In the genomic region with DNA sequence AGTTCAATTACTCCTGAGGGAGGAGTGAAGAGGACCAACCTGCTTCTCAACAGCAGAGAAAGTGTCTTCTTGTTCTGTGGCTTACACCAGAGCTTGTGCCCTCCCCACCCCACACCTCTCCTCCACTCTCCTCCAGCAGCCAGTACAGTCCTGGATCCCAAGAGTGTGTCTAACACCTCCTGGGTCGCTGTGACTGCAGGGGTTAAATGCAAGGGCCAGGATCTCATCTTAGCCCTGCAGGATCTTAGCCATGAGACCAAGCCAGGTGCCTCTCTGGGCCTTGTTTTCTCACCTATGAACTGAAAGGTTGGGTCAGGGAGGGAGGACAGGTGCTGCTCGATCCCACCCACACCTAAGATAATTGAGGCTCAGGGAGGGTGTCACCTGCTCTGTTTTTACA, we compare ENCODE assay signal across 15 cellular contexts. TPM values are rescaled to one million over a fixed set of nuclear protein-coding genes. Genes with fewer than 3 reads are reported as not detected.
DNase-seq lines count a peak whose midpoint lies in the region; ATAC-seq, FAIRE-seq and TF ChIP-seq lines count a peak whose summit lies in the region.
"Had no signal": no experiment of that assay in that cellular context is flagged by ENCODE, and none has a peak within 500 bp of the region (broad histone marks: within the 10 kb centered on the region; RNA-seq: fewer than 3 reads in every experiment).

No MANE protein-coding gene starts in this region.

- no peaks in the 10 kb centered on the region for H3K36me3 Mint-ChIP-seq in osteocyte (ENCODE audit: unreplicated experiment)
- H3K36me3 Mint-ChIP-seq: CD8-positive, alpha-beta memory T cell had no signal

- H2BK20ac ChIP-seq in H1 (ENCODE audit: low read length) = peak overlapping the region; percentile 96

- no peak overlapping the region for H2BK15ac ChIP-seq in H1 (ENCODE audit: low read length)

- no peak overlapping the region for H3K4me3 Mint-ChIP-seq in osteocyte (ENCODE audit: unreplicated experiment)
- H3K4me3 Mint-ChIP-seq: CD8-positive, alpha-beta memory T cell had no signal

- no peaks in the 10 kb centered on the region for H3K23me2 ChIP-seq in H1 (ENCODE audit: low read depth, low read length)

- H3K79me1 ChIP-seq in H1 (ENCODE audit: low read depth, low read length) = no peaks in the 10 kb centered on the region

- H3K9me3 Mint-ChIP-seq in osteocyte (ENCODE audit: unreplicated experiment) = peaks cover 8% of the 10 kb centered on the region

- TF ChIP-seq CTCF in H1 (IDR thresholded peaks at IDR 0.05; ENCODE audit: control extremely low read depth in 1 of 3, insufficient read depth in 1 of 3, low read depth in 1 of 3, low read length in 3 of 3) = no peak
- no peak for TF ChIP-seq CTCF in osteocyte (IDR thresholded peaks at IDR 0.05)

- no peaks in the 10 kb centered on the region for H3K36me3 ChIP-seq in HUES64 (ENCODE audit: insufficient read depth, low read length)
- H3K36me3 ChIP-seq in H1 (ENCODE audit: control insufficient read depth in 2 of 4, insufficient read depth in 4 of 4, low read length in 3 of 4) = no peaks in the 10 kb centered on the region
- H3K36me3 ChIP-seq: BLaER1, HAP-1 had no signal

- 55% methylated on average over 2 of the region's 2 CpGs for WGBS in HUES64
- 30% methylated on average over 2 of the region's 2 CpGs; no CpG with 5 or more reads in 1 of the 2 experiments for WGBS in H1 (ENCODE audit: extremely low coverage in 1 of 2, insufficient coverage in 1 of 2, insufficient read length in 1 of 2, insufficient replicate concordance in 2 of 2, low coverage in 1 of 2, low lambda C conversion rate in 2 of 2, missing lambda C conversion rate in 1 of 2), 2 experiments

- DNase-seq in NCI-H146 (lab: John Stamatoyannopoulos, UW) (peak; percentile 19), NCI-H146 treated with DMSO at 0.1 percent for 48 hours (lab: John Stamatoyannopoulos, UW; ENCODE audit: unreplicated experiment) (no peak), H1 (ENCODE audit: low read depth in 1 of 2, low spot score in 2 of 2) (no peak), osteocyte (ENCODE audit: extremely low spot score, unreplicated experiment) (peak; percentile 59), 8988T (no peak), NOMO-1 (lab: John Stamatoyannopoulos, UW; ENCODE audit: unreplicated experiment in 2 of 2) (no peak)
- DNase-seq: AML-193; CD8-positive, alpha-beta memory T cell; DMS 273 treated with DMSO at 0.1 percent for 48 hours; GM23248 had no signal

- TF ChIP-seq EP300 in H1 (IDR thresholded peaks at IDR 0.05; ENCODE audit: borderline replicate concordance in 1 of 2, low read depth in 2 of 2, low read length in 2 of 2) = no peak

- no peak overlapping the region for H3K14ac ChIP-seq in H1 (ENCODE audit: insufficient read length)

- H3K27me3 Mint-ChIP-seq in osteocyte (ENCODE audit: unreplicated experiment) = peaks cover 23% of the 10 kb centered on the region

- H3K9ac ChIP-seq in HUES64 (ENCODE audit: low read depth, low read length) = no peak overlapping the region
- no peak overlapping the region for H3K9ac ChIP-seq in H1 (replicated peaks in 1 of 4; ENCODE audit: extremely low read depth in 1 of 4, low read depth in 3 of 4, low read length in 3 of 4)
- H3K9ac ChIP-seq: BLaER1, GM23248 had no signal

- no peak for TF ChIP-seq RAD21 in H1 (IDR thresholded peaks at IDR 0.05 in 1 of 2, conservative IDR thresholded peaks at IDR 0.05 in 1 of 2; ENCODE audit: low read depth in 2 of 2, low read length in 2 of 2)

- no peak overlapping the region for H3K4ac ChIP-seq in H1 (replicated peaks; ENCODE audit: insufficient read length, low read depth, low read length)

- peak overlapping the region; percentile 82 for H4K91ac ChIP-seq in H1 (replicated peaks; ENCODE audit: insufficient read length, low read length)

- H4K5ac ChIP-seq in H1 (ENCODE audit: insufficient read length, low read depth, low read length) = peak overlapping the region; percentile 19

- peak overlapping the region; percentile 97 for H2BK12ac ChIP-seq in H1 (ENCODE audit: low read depth, low read length)

- no peak overlapping the region for H3K27ac Mint-ChIP-seq in osteocyte (ENCODE audit: unreplicated experiment)
- H3K27ac Mint-ChIP-seq: CD8-positive, alpha-beta memory T cell had no signal

- H3K27me3 ChIP-seq in HUES64 (ENCODE audit: insufficient read depth, low read length) = no peaks in the 10 kb centered on the region
- H3K27me3 ChIP-seq in H1 (replicated peaks in 1 of 4; ENCODE audit: control insufficient read depth in 3 of 4, extremely low read depth in 1 of 4, insufficient read depth in 3 of 4, low read length in 3 of 4) = no peaks in the 10 kb centered on the region
- H3K27me3 ChIP-seq: BLaER1 had no signal

- peak overlapping the region; percentile 84; the same call in 1 of the 2 replicates for H2BK5ac ChIP-seq in H1 (ENCODE audit: low read depth, low read length)

- FAIRE-seq in H1 (lab: Jason Lieb, UNC) = no peak

- no peak overlapping the region for H3K56ac ChIP-seq in H1 (replicated peaks; ENCODE audit: insufficient read length, low read depth, low read length)

- H3K4me3 ChIP-seq in HUES64 (ENCODE audit: low read length) (no peak overlapping the region), H1 (ENCODE audit: extremely low read depth in 1 of 4, insufficient read depth in 2 of 4, low read depth in 3 of 4, low read length in 4 of 4) (no peak overlapping the region)
- H3K4me3 ChIP-seq: BLaER1, GM23248, HAP-1 had no signal

- H2AK5ac ChIP-seq in H1 (ENCODE audit: low read depth, low read length) = no peak overlapping the region

- H3K9me3 ChIP-seq in HUES64 (ENCODE audit: insufficient read depth, low read depth, low read length) = no peaks in the 10 kb centered on the region
- no peaks in the 10 kb centered on the region for H3K9me3 ChIP-seq in H1 (ENCODE audit: insufficient read depth in 2 of 2, low read depth in 1 of 2, low read length in 1 of 2)
- H3K9me3 ChIP-seq: HAP-1 had no signal

- no peak overlapping the region for H4K8ac ChIP-seq in H1 (ENCODE audit: extremely low read depth, insufficient read depth, low read length)

- H3K23ac ChIP-seq in H1 (ENCODE audit: insufficient read length) = no peak overlapping the region

- H3K18ac ChIP-seq in H1 (ENCODE audit: extremely low read depth, low read length) = peak overlapping the region; percentile 10; the same call in 1 of the 2 replicates

- POLR2A ChIA-PET in H1 (lab: Charles Lee; ENCODE audit: partially characterized antibody) = interaction anchor here (1.1 kb wide), 1 partner anchor 8 kb away, joined by 3 read pairs; no protein-coding TSS in a partner anchor

- no peak overlapping the region for H2AFZ ChIP-seq in H1 (ENCODE audit: low read length)
- H2AFZ ChIP-seq: GM23248 had no signal

- H3K4me1 Mint-ChIP-seq in osteocyte (ENCODE audit: unreplicated experiment) = no peaks in the 10 kb centered on the region
- H3K4me1 Mint-ChIP-seq: CD8-positive, alpha-beta memory T cell had no signal

- CTCF ChIA-PET in H1 (lab: Charles Lee; ENCODE audit: partially characterized antibody) = interaction anchor here (1.3 to 1.6 kb wide), 2 partner anchors 8 to 71 kb away, joined by 4 read pairs; no protein-coding TSS in a partner anchor

- H2BK120ac ChIP-seq in H1 (replicated peaks; ENCODE audit: low read depth, low read length) = peak overlapping the region; percentile 89

- peak overlapping the region; percentile 56; the same call in 1 of the 2 replicates for H3K27ac ChIP-seq in HUES64 (ENCODE audit: low read depth, low read length)
- no peak overlapping the region for H3K27ac ChIP-seq in H1 (ENCODE audit: low read depth, low read length)
- H3K27ac ChIP-seq: 22Rv1, BLaER1, GM23248 had no signal

- no peak for ATAC-seq in GM21390 (IDR thresholded peaks at IDR 0.05; ENCODE audit: unreplicated experiment)

- peak overlapping the region; percentile 9 to 19; a peak in 3 of 4 replicates for H3K4me2 ChIP-seq in H1 (ENCODE audit: insufficient read depth in 1 of 2, low read depth in 2 of 2, low read length in 2 of 2)
- H3K4me2 ChIP-seq: BLaER1 had no signal

- H3K79me2 ChIP-seq in H1 (ENCODE audit: control insufficient read depth in 1 of 2, insufficient read depth in 2 of 2, low read length in 2 of 2) = no peaks in the 10 kb centered on the region

- TF ChIP-seq POLR2A in H1 (IDR thresholded peaks at IDR 0.05; ENCODE audit: control extremely low read depth in 1 of 2, low read depth in 2 of 2, low read length in 2 of 2) = no peak

- H3K4me1 ChIP-seq in HUES64 (ENCODE audit: insufficient read depth, low read length) (peaks cover 36% of the 10 kb centered on the region), H1 (replicated peaks in 1 of 4; ENCODE audit: control insufficient read depth in 3 of 4, insufficient read depth in 4 of 4, low read length in 3 of 4) (peaks cover 6 to 27% (median 19%) of the 10 kb centered on the region in 4 experiments; a peak in 6 of 7 replicates)
- H3K4me1 ChIP-seq: BLaER1 had no signal

- H4K20me1 ChIP-seq in H1 (replicated peaks in 1 of 2; ENCODE audit: control insufficient read depth in 1 of 2, insufficient read depth in 2 of 2, low read length in 2 of 2) = no peaks in the 10 kb centered on the region
- H4K20me1 ChIP-seq: BLaER1 had no signal

TF ChIP-seq in H1, 55 proteins besides CTCF, POLR2A, EP300 and RAD21 (continues in another document):
- no peak for TF ChIP-seq CHD1 (IDR thresholded peaks at IDR 0.05; ENCODE audit: low read depth, low read length)
- TF ChIP-seq EZH2 (IDR thresholded peaks at IDR 0.05; ENCODE audit: low read depth, low read length, severe bottlenecking) = no peak
- no peak for TF ChIP-seq PHF8 (conservative IDR thresholded peaks at IDR 0.05; ENCODE audit: low read depth, low read length)
- TF ChIP-seq, protein P1, sequence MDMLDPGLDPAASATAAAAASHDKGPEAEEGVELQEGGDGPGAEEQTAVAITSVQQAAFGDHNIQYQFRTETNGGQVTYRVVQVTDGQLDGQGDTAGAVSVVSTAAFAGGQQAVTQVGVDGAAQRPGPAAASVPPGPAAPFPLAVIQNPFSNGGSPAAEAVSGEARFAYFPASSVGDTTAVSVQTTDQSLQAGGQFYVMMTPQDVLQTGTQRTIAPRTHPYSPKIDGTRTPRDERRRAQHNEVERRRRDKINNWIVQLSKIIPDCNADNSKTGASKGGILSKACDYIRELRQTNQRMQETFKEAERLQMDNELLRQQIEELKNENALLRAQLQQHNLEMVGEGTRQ (IDR thresholded peaks at IDR 0.05; ENCODE audit: low read length) = no peak
- TF ChIP-seq RNF2 (IDR thresholded peaks at IDR 0.05; ENCODE audit: borderline replicate concordance, low read depth, low read length, missing control alignments, poor library complexity, severe bottlenecking) = no peak

RNA-seq across cellular contexts. Expression of a gene that starts 34.5 kb away (rescaled TPM):
- polyA plus RNA-seq in HUES64 (2013, experiment 1 of 2) = 16.8 TPM
- polyA plus RNA-seq in HUES64 (2013, experiment 2 of 2) = 21.3 TPM
- 9.6 and 11.0 TPM in 2 replicates for total RNA-seq in H1 (2021; fragmentation: NEBNext Ultra II Directional; extraction: Animal tissue kit (Norgen Biotek cat#: 25700))
- 11.6 and 13.9 TPM in 2 replicates for polyA plus RNA-seq in H1 (2011; rRNA removed)
- 12.1 TPM for polyA plus RNA-seq in H1 (2011; cell fraction: cytosol; rRNA removed)
- 11.7 TPM for polyA plus RNA-seq in H1 (2011; cell fraction: nucleus; rRNA removed)
- polyA plus RNA-seq in H1 (2012, experiment 1 of 2) = 15.3 to 18.6 TPM (median 16.3 TPM) in 4 replicates
- polyA plus RNA-seq in H1 (2012, experiment 2 of 2) = 7.8 TPM
- 6.0 TPM for polyA plus RNA-seq in H1 (2013, experiment 1 of 2)
- 5.0 TPM for polyA plus RNA-seq in H1 (2013, experiment 2 of 2)
- polyA minus RNA-seq in H1 (2011; rRNA and poly(A)+ RNA removed) = 9.6 and 13.4 TPM in 2 replicates
- 1.6 TPM for polyA minus RNA-seq in H1 (2011; cell fraction: cytosol; rRNA and poly(A)+ RNA removed)
- 5.8 TPM for polyA minus RNA-seq in H1 (2011; cell fraction: nucleus; rRNA and poly(A)+ RNA removed)
- 11.8 and 15.5 TPM in 2 replicates for total RNA-seq in osteocyte

Comparison
In these comparisons a context has a peak if more than half of its experiments do, and no peak if none do; other contexts are left out.
1. DNase-seq: peak in NCI-H146 (single experiment) and osteocyte (single experiment); none in NCI-H146 treated with DMSO at 0.1 percent for 48 hours (single experiment), H1 (0 of 2), 8988T (single experiment) and NOMO-1 (0 of 2).